22 cellular contexts compared by ENCODE assay signal in genomic region chr5:56683733-56684132, GRCh38.
"Had no signal": no experiment of that assay in that cellular context is flagged by ENCODE, and none has a peak within 500 bp of the region (broad histone marks: within the 10 kb centered on the region; RNA-seq: fewer than 3 reads in every experiment).

No MANE protein-coding gene starts in this region.

- H3K9me3 Mint-ChIP-seq: dendritic cell treated with granulocyte-macrophage colony-stimulating factor and Interleukin-4, amounts not matched to agents 40 ng/mL and 50 ng/mL, for 4 days; effector memory CD8-positive, alpha-beta T cell; neural progenitor cell had no signal

- H2AFZ ChIP-seq: hepatocyte, neural progenitor cell had no signal

- H3K9ac ChIP-seq: neural progenitor cell had no signal

- H3K4me2 ChIP-seq: hepatocyte, neural progenitor cell had no signal

- H3K36me3 Mint-ChIP-seq: naive thymus-derived CD8-positive, alpha-beta T cell; neural progenitor cell; type B pancreatic cell had no signal

- H3K27me3 ChIP-seq: foreskin keratinocyte, hepatocyte, neural progenitor cell, ovary, right atrium auricular region, suprapubic skin, thyroid gland had no signal

- H3K4me3 Mint-ChIP-seq: dendritic cell treated with granulocyte-macrophage colony-stimulating factor and Interleukin-4, amounts not matched to agents 40 ng/mL and 50 ng/mL, for 4 days; effector memory CD8-positive, alpha-beta T cell; naive thymus-derived CD8-positive, alpha-beta T cell; neural progenitor cell; type B pancreatic cell had no signal

- H3K27ac ChIP-seq: epithelial cell of prostate, foreskin keratinocyte, hepatocyte, neural progenitor cell, ovary, right atrium auricular region, suprapubic skin had no signal

- DNase-seq: effector memory CD8-positive, alpha-beta T cell; foreskin keratinocyte; head of caudate nucleus; kidney; left colon; left ventricle myocardium superior; naive thymus-derived CD8-positive, alpha-beta T cell; nucleus accumbens; ovary; small intestine; stimulated activated CD4-positive, alpha-beta T cell treated with anti-CD3 and anti-CD28 coated beads, Interleukin-12 subunit alpha, Interleukin-12 subunit beta, amount 100 ng/mL, for 4 hours; stimulated activated CD4-positive, alpha-beta T cell treated with anti-CD3 and anti-CD28 coated beads, Interleukin-2, amount 100 ng/mL, for 48 hours; stimulated activated naive CD8-positive, alpha-beta T cell treated with anti-CD3 and anti-CD28 coated beads, Interleukin-15, Interleukin-2, amounts not matched to agents 100 U/mL and 50 U/mL, for 24 hours had no signal

- H3K4me1 ChIP-seq: foreskin keratinocyte, neural progenitor cell, right atrium auricular region had no signal

- H3K4me3 ChIP-seq: hepatocyte, lung, neural progenitor cell, ovary, right atrium auricular region, suprapubic skin, thyroid gland had no signal

- H3K27ac Mint-ChIP-seq: dendritic cell treated with granulocyte-macrophage colony-stimulating factor and Interleukin-4, amounts not matched to agents 40 ng/mL and 50 ng/mL, for 4 days; effector memory CD8-positive, alpha-beta T cell; neural progenitor cell had no signal

- H3K9me3 ChIP-seq: ovary, right atrium auricular region, suprapubic skin, thyroid gland had no signal

- ATAC-seq: effector memory CD8-positive, alpha-beta T cell; foreskin keratinocyte; left colon; left ventricle myocardium superior; naive thymus-derived CD8-positive, alpha-beta T cell; stimulated activated naive CD8-positive, alpha-beta T cell treated with anti-CD3 and anti-CD28 coated beads, Interleukin-15, Interleukin-2, amounts not matched to agents 100 U/mL and 50 U/mL, for 24 hours had no signal

- H3K36me3 ChIP-seq: neural progenitor cell, ovary, right atrium auricular region, suprapubic skin, thyroid gland had no signal

- H3K79me2 ChIP-seq: hepatocyte had no signal

- H3K27me3 Mint-ChIP-seq: dendritic cell treated with granulocyte-macrophage colony-stimulating factor and Interleukin-4, amounts not matched to agents 40 ng/mL and 50 ng/mL, for 4 days; naive thymus-derived CD8-positive, alpha-beta T cell; type B pancreatic cell had no signal
